8 cellular contexts compared by ENCODE assay signal in the genomic region with DNA sequence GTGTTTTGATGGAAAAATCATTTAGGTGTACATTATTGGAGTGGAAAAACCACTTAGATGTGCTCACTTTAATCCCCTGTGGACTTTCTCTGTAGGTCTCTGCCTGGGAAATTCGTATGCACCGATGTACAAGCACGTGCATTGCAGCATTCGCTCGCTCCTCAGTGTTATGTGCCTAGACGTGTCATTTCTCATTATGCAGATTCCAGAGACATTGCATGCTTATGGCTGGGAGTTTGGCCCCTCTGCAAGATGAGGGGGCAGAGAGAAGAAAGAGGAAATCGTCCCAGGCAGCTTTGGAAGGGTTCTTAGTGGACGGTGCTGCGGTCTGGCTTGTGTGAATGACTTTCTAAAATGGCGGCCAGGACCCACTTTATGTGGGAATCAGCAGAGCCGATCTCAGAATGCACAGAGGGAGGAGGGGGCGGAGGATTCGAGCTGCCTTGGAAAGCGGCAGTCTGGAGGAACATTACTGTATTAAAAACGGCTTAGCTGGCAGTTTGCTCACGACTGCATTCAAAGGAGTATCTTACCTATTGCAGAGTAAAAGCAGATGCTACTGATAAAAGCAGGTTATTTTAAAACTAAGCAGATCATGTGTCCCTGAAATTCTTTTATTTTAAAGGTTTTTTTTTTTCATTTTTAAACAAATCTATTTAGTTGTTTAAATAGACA. TPM values are rescaled to one million over a fixed set of nuclear protein-coding genes. Genes with fewer than 3 reads are reported as not detected.
A peak's percentile ranks its signal among the peaks of the same experiment; 100 is the strongest.
DNase-seq lines count a peak whose midpoint lies in the region; ATAC-seq and TF ChIP-seq lines count a peak whose summit lies in the region.

No MANE protein-coding gene starts in this region.

- peak overlapping the region; percentile 98 for H3K27ac ChIP-seq in SU-DHL-6 (ENCODE audit: low read depth, low read length)

- no peaks in the 10 kb centered on the region for H3K9me3 ChIP-seq in SU-DHL-6 (ENCODE audit: insufficient read depth, low read length)

- peaks cover 35% of the 10 kb centered on the region for H3F3A ChIP-seq in SU-DHL-6 (ENCODE audit: insufficient read depth)

- H3K27me3 ChIP-seq in GM06990 (replicated peaks; ENCODE audit: control insufficient read depth, insufficient read depth, low read length) (no peaks in the 10 kb centered on the region), SU-DHL-6 (ENCODE audit: low read length) (no peaks in the 10 kb centered on the region)

- peak; percentile 2 for ATAC-seq in left lobe of liver
- no peak for ATAC-seq in HG02798 (IDR thresholded peaks at IDR 0.05; ENCODE audit: poor library complexity, unreplicated experiment)
- ATAC-seq in HG03025 (IDR thresholded peaks at IDR 0.05; ENCODE audit: low FRiP score, unreplicated experiment), result no peak

- peak overlapping the region; percentile 92 for H3K4me3 ChIP-seq in GM06990 (replicated peaks; ENCODE audit: low read depth, low read length)
- peak overlapping the region; percentile 88 for H3K4me3 ChIP-seq in SU-DHL-6 (ENCODE audit: insufficient read depth, low read length, poor library complexity, severe bottlenecking)
- H3K4me3 ChIP-seq in cardiac fibroblast (replicated peaks in 1 of 2; ENCODE audit: low read depth in 2 of 2, low read length in 2 of 2), result peak overlapping the region; percentile 89 to 92

- TF ChIP-seq CTCF in GM06990 (IDR thresholded peaks at IDR 0.05; ENCODE audit: insufficient read depth, low read length, poor library complexity, severe bottlenecking), result no peak
- TF ChIP-seq CTCF in SU-DHL-6 (IDR thresholded peaks at IDR 0.05; ENCODE audit: insufficient read depth, low read length, poor library complexity, severe bottlenecking), result no peak
- TF ChIP-seq CTCF in cardiac fibroblast (IDR thresholded peaks at IDR 0.05; ENCODE audit: low read depth, low read length), result no peak

- no peaks in the 10 kb centered on the region for H3K9me2 ChIP-seq in SU-DHL-6 (replicated peaks; ENCODE audit: insufficient read depth, low read length)

- H3K79me2 ChIP-seq in SU-DHL-6 (ENCODE audit: insufficient read depth, low read length), result peaks cover 85% of the 10 kb centered on the region

- H3K36me3 ChIP-seq in GM06990 (ENCODE audit: control insufficient read depth, insufficient read depth, low read length), result no peaks in the 10 kb centered on the region
- no peaks in the 10 kb centered on the region for H3K36me3 ChIP-seq in SU-DHL-6 (ENCODE audit: low read length)

- H4K20me1 ChIP-seq in SU-DHL-6 (ENCODE audit: low read depth, low read length), result peaks cover 7% of the 10 kb centered on the region

- peak overlapping the region; percentile 94 for H3K4me2 ChIP-seq in SU-DHL-6 (ENCODE audit: low read depth, low read length, poor library complexity, severe bottlenecking)

- peak overlapping the region; percentile 77 for H3K9ac ChIP-seq in SU-DHL-6 (ENCODE audit: low read length)

- no peak for DNase-seq in GM06990 (ENCODE audit: extremely low read depth, insufficient read length)
- DNase-seq in NCI-H1417 treated with DMSO at 0.1 percent for 48 hours (lab: John Stamatoyannopoulos, UW), result peak; percentile 35
- peak; percentile 45 to 49 for DNase-seq in cardiac fibroblast (ENCODE audit: low read depth in 2 of 2)
- DNase-seq in left lobe of liver (ENCODE audit: low spot score), result no peak
- DNase-seq in stimulated activated CD4-positive, alpha-beta T cell treated with anti-CD3 and anti-CD28 coated beads, Interleukin-4, amount 100 ng/mL, for 4 hours, result peak; percentile 10 to 16

- H2AFZ ChIP-seq in SU-DHL-6 (ENCODE audit: low read depth, low read length, severe bottlenecking), result no peak overlapping the region

RNA-seq across cellular contexts. Expression of a gene that starts 2.4 kb away (rescaled TPM):
- 28.7 TPM for total RNA-seq in left lobe of liver

RNA-seq across cellular contexts. Expression of a gene that starts 42.5 kb away (rescaled TPM):
- total RNA-seq in left lobe of liver, result 0.98 TPM

Comparison
In these comparisons a context has a peak if more than half of its experiments do, and no peak if none do; other contexts are left out.
1. DNase-seq: peak in NCI-H1417 treated with DMSO at 0.1 percent for 48 hours (single experiment), cardiac fibroblast (2 of 2) and stimulated activated CD4-positive, alpha-beta T cell treated with anti-CD3 and anti-CD28 coated beads, Interleukin-4, amount 100 ng/mL, for 4 hours (2 of 2); none in GM06990 (single experiment) and left lobe of liver (single experiment).
2. Peak in every context shown above with its lines, with median percentiles within 50 percentile points of each other: H3K4me3 ChIP-seq.